ENCODE assay signal across 13 cellular contexts in genomic region chr3:96017556-96017955, GRCh38.
DNase-seq lines count a peak whose midpoint lies in the region; ATAC-seq lines count a peak whose summit lies in the region.
"Had no signal": no experiment of that assay in that cellular context is flagged by ENCODE, and none has a peak within 500 bp of the region (broad histone marks: within the 10 kb centered on the region; RNA-seq: fewer than 3 reads in every experiment).

No MANE protein-coding gene starts in this region.

- no peak for ATAC-seq in HG02884 (IDR thresholded peaks at IDR 0.05; ENCODE audit: unreplicated experiment)
- ATAC-seq in GM21447 (IDR thresholded peaks at IDR 0.05; ENCODE audit: unreplicated experiment), result no peak
- ATAC-seq: CD8-positive, alpha-beta T cell had no signal

- H3K27ac ChIP-seq in substantia nigra (ENCODE audit: low read depth, low read length, poor library complexity, severe bottlenecking), result peak overlapping the region; percentile 0
- H3K27ac ChIP-seq: BLaER1 treated with 17β-estradiol and CSF1 and Interleukin-3, amounts not matched to agents 10 nM and 100 nM had no signal

- DNase-seq in COLO829 (ENCODE audit: low spot score) (peak; percentile 48), foreskin melanocyte (peak; percentile 58), midbrain (lab: John Stamatoyannopoulos, UW) (peak; percentile 37), substantia nigra (lab: John Stamatoyannopoulos, UW) (peak in 2 of 49 donors; percentile 8 to 15), kidney tubule cell (ENCODE audit: low spot score) (no peak), HuH-7 (ENCODE audit: low spot score) (no peak)
- DNase-seq: 8988T; CD8-positive, alpha-beta T cell; COR-L47; DMS 273 treated with DMSO at 0.1 percent for 48 hours had no signal

Comparison
In these comparisons a context has a peak if more than half of its experiments do, and no peak if none do; other contexts are left out.
1. DNase-seq: peak in COLO829 (single experiment), foreskin melanocyte (single experiment) and midbrain (single experiment); none in kidney tubule cell (single experiment) and HuH-7 (single experiment).